Comparison of ENCODE assay signal across 26 cellular contexts in the genomic region with DNA sequence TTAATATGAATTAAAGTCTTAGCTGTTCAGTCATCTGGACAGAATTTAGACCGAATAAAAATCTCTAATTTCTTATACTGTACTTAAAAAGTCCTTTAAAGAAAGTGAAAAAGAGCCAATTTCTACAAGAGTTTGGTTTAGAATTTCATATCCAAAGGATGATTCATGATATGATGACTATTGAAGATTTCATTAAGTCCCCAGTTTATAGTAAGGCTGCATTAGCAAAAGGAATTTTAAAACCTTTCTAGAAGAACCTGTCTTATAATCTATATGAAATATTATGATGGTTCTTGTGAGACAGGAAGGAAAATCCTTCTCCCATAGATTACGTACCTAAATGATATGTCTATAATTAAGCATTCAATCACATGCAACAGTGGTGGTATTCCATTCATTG. TPM values are rescaled to one million over a fixed set of nuclear protein-coding genes. Genes with fewer than 3 reads are reported as not detected.
DNase-seq lines count a peak whose midpoint lies in the region; ATAC-seq, FAIRE-seq and TF ChIP-seq lines count a peak whose summit lies in the region.
"Had no signal": no experiment of that assay in that cellular context is flagged by ENCODE, and none has a peak within 500 bp of the region (broad histone marks: within the 10 kb centered on the region; RNA-seq: fewer than 3 reads in every experiment).

No MANE protein-coding gene starts in this region.

- peaks cover 0 to 11% of the 10 kb centered on the region in 2 experiments; a peak in 2 of 4 replicates for H3K4me1 ChIP-seq in SK-N-SH (ENCODE audit: control insufficient read depth in 1 of 2, insufficient read depth in 2 of 2, low read depth in 1 of 2, low read length in 1 of 2)
- H3K4me1 ChIP-seq in K562 (replicated peaks in 1 of 2; ENCODE audit: control insufficient read depth in 2 of 2, insufficient read depth in 2 of 2, low read length in 2 of 2): peaks cover 4 to 11% of the 10 kb centered on the region in 2 experiments; a peak in 3 of 5 replicates
- no peaks in the 10 kb centered on the region for H3K4me1 ChIP-seq in smooth muscle cell (ENCODE audit: low read depth)
- H3K4me1 ChIP-seq in ovary (ENCODE audit: insufficient read depth): peaks cover 1% of the 10 kb centered on the region
- peaks cover 0 to 5% (median 0%) of the 10 kb centered on the region in 4 donors for H3K4me1 ChIP-seq in Peyer's patch

- H4K20me1 ChIP-seq in SK-N-SH (ENCODE audit: insufficient read depth): no peaks in the 10 kb centered on the region; the same call in 1 of the 2 replicates
- H4K20me1 ChIP-seq in K562 (replicated peaks; ENCODE audit: control insufficient read depth, insufficient read depth, low read length): peaks cover 10% of the 10 kb centered on the region; the same call in 1 of the 2 replicates
- peaks cover 17% of the 10 kb centered on the region for H4K20me1 ChIP-seq in smooth muscle cell (ENCODE audit: low read depth)

- peaks cover 37 to 70% of the 10 kb centered on the region in 2 experiments for H3K36me3 ChIP-seq in SK-N-SH (replicated peaks in 1 of 2; ENCODE audit: control insufficient read depth in 1 of 2, insufficient read depth in 2 of 2, low read length in 1 of 2)
- peaks cover 15% of the 10 kb centered on the region; the same call in 2 of the 3 replicates for H3K36me3 ChIP-seq in K562 (ENCODE audit: control insufficient read depth, insufficient read depth, low read length)
- no peaks in the 10 kb centered on the region for H3K36me3 ChIP-seq in smooth muscle cell (ENCODE audit: low read depth)
- H3K36me3 ChIP-seq in ovary: no peaks in the 10 kb centered on the region
- peaks cover 0 to 23% (median 0%) of the 10 kb centered on the region in 3 donors for H3K36me3 ChIP-seq in Peyer's patch

- H3K9ac ChIP-seq in SK-N-SH (no peak overlapping the region), K562 (ENCODE audit: insufficient read depth in 1 of 2, low read depth in 2 of 2, low read length in 2 of 2) (no peak overlapping the region), smooth muscle cell (ENCODE audit: low read depth) (no peak overlapping the region)
- H3K9ac ChIP-seq: BLaER1 had no signal

- DNase-seq in SK-N-SH: no peak
- DNase-seq in K562 (ENCODE audit: extremely low read depth in 1 of 4, low spot score in 3 of 4): no peak
- DNase-seq in fibroblast of mammary gland (ENCODE audit: low read depth): peak; percentile 7
- DNase-seq in smooth muscle cell (lab: John Stamatoyannopoulos, UW; ENCODE audit: unreplicated experiment): no peak
- no peak for DNase-seq in ovary
- no peak for DNase-seq in Peyer's patch
- DNase-seq: ACHN; CD4-positive, alpha-beta T cell; COR-L47; DMS79; Karpas-422; NCI-H1694; NCI-H2081; NCI-H2171; NCI-H524 treated with DMSO at 0.1 percent for 48 hours; OCI-M1; RPMI8226; SHP77 had no signal

- TF ChIP-seq CTCF in SK-N-SH (IDR thresholded peaks at IDR 0.05) (no peak), K562 (IDR thresholded peaks at IDR 0.05 in 2 of 3, conservative IDR thresholded peaks at IDR 0.05 in 1 of 3; ENCODE audit: insufficient read depth in 2 of 3, low read depth in 1 of 3, low read length in 3 of 3) (no peak), fibroblast of mammary gland (conservative IDR thresholded peaks at IDR 0.05; ENCODE audit: control insufficient read depth, insufficient read depth, low read depth, low read length) (no peak), smooth muscle cell (IDR thresholded peaks at IDR 0.05; ENCODE audit: borderline replicate concordance, insufficient read depth, poor library complexity, severe bottlenecking) (no peak), ovary (IDR thresholded peaks at IDR 0.05) (no peak), Peyer's patch (IDR thresholded peaks at IDR 0.05) (no peak)

- ATAC-seq in SK-N-SH treated with all-trans-retinoic acid at 6 μM for 48 hours: peak; percentile 51
- ATAC-seq in K562: no peak
- ATAC-seq in GM19395 (IDR thresholded peaks at IDR 0.05; ENCODE audit: unreplicated experiment): no peak
- ATAC-seq: GM23338 had no signal

- H3K4me3 ChIP-seq in SK-N-SH (ENCODE audit: low read depth in 2 of 2, low read length in 1 of 2): no peak overlapping the region
- H3K4me3 ChIP-seq in K562: no peak overlapping the region
- H3K4me3 ChIP-seq in fibroblast of mammary gland (ENCODE audit: control insufficient read depth, low read depth, low read length): no peak overlapping the region
- H3K4me3 ChIP-seq in smooth muscle cell: no peak overlapping the region
- H3K4me3 ChIP-seq in ovary: no peak overlapping the region
- H3K4me3 ChIP-seq in Peyer's patch: no peak overlapping the region
- H3K4me3 ChIP-seq: BLaER1, GM23338, HAP-1 had no signal

- no TSS peak for BruUV-seq in K562 (replicated peaks; lab: Mats Ljungman, UMichigan)

- H3F3A ChIP-seq in SK-N-SH (replicated peaks; ENCODE audit: insufficient read depth) (peaks cover 9% of the 10 kb centered on the region), smooth muscle cell (ENCODE audit: low read depth) (peaks cover 6% of the 10 kb centered on the region)

- TF ChIP-seq POLR2A in K562 (conservative IDR thresholded peaks at IDR 0.05): no peak
- TF ChIP-seq POLR2A in ovary (IDR thresholded peaks at IDR 0.05): no peak
- no peak for TF ChIP-seq POLR2A in Peyer's patch (IDR thresholded peaks at IDR 0.05)

- no peaks in the 10 kb centered on the region for H3K27me3 ChIP-seq in SK-N-SH (ENCODE audit: insufficient read depth)
- no peaks in the 10 kb centered on the region for H3K27me3 ChIP-seq in K562 (ENCODE audit: control insufficient read depth in 2 of 2, insufficient read depth in 2 of 2, low read length in 2 of 2)
- no peaks in the 10 kb centered on the region for H3K27me3 ChIP-seq in smooth muscle cell (ENCODE audit: low read depth)
- no peaks in the 10 kb centered on the region for H3K27me3 ChIP-seq in ovary
- H3K27me3 ChIP-seq in Peyer's patch: no peaks in the 10 kb centered on the region
- H3K27me3 ChIP-seq: BLaER1 had no signal

- CTCF ChIA-PET in SK-N-SH (lab: Yijun Ruan, JAX): no interaction called here
- CTCF ChIA-PET in K562 (lab: Yijun Ruan, JAX; ENCODE audit: low intra/inter-chr PET ratio): no interaction called here

- in situ Hi-C loops in K562 (cut with MboI): no loop called here

- POLR2A ChIA-PET in SK-N-SH (lab: Yijun Ruan, JAX) (no interaction called here), K562 (lab: Yijun Ruan, JAX) (interaction anchor here (0.6 to 1.5 kb wide), 5 partner anchors 9 to 82 kb away, joined by 3 to 4 read pairs (median 3); no protein-coding TSS in a partner anchor)

- H3K9me3 ChIP-seq in SK-N-SH: no peaks in the 10 kb centered on the region
- H3K9me3 ChIP-seq in K562 (replicated peaks; ENCODE audit: control insufficient read depth, insufficient read depth, low read depth, low read length): no peaks in the 10 kb centered on the region
- H3K9me3 ChIP-seq in smooth muscle cell (replicated peaks; ENCODE audit: low read depth): no peaks in the 10 kb centered on the region
- H3K9me3 ChIP-seq in ovary: no peaks in the 10 kb centered on the region
- no peaks in the 10 kb centered on the region for H3K9me3 ChIP-seq in Peyer's patch
- H3K9me3 ChIP-seq: BLaER1, HAP-1 had no signal

- WGBS in SK-N-SH (ENCODE audit: low lambda C conversion rate): 90% methylated on average over 2 of the region's 2 CpGs
- WGBS in K562 (ENCODE audit: insufficient coverage, low coverage, missing lambda C conversion rate): 96% methylated on average over 2 of the region's 2 CpGs
- WGBS in smooth muscle cell (ENCODE audit: low lambda C conversion rate): 97% methylated on average over 2 of the region's 2 CpGs
- WGBS in ovary, 3 donors: 92 to 97% (median 96%) methylated on average over 2 of the region's 2 CpGs

- H3K27ac ChIP-seq in SK-N-SH (ENCODE audit: low read depth in 2 of 2, low read length in 1 of 2) (no peak overlapping the region), K562 (ENCODE audit: extremely low read depth, low read depth, low read length) (no peak overlapping the region), smooth muscle cell (ENCODE audit: low read depth) (peak overlapping the region; percentile 83), ovary (no peak overlapping the region), Peyer's patch (no peak overlapping the region)
- H3K27ac ChIP-seq: 22Rv1, BLaER1 had no signal

- H2AFZ ChIP-seq in SK-N-SH (ENCODE audit: low read depth): no peak overlapping the region
- H2AFZ ChIP-seq in K562 (ENCODE audit: low read depth, low read length): no peak overlapping the region
- H2AFZ ChIP-seq in smooth muscle cell (ENCODE audit: low read depth): no peak overlapping the region
- H2AFZ ChIP-seq: GM23338 had no signal

- intact Hi-C loops in K562 (cut with micrococcal nuclease) (no loop called here), ovary (cut with DNase I) (no loop called here)

- no peaks in the 10 kb centered on the region for H3K9me1 ChIP-seq in K562 (ENCODE audit: control insufficient read depth, insufficient read depth, low read length)

- TF ChIP-seq RAD21 in SK-N-SH (IDR thresholded peaks at IDR 0.05; ENCODE audit: low read length) (no peak), K562 (CRISPR knock-in tag; conservative IDR thresholded peaks at IDR 0.05 in 1 of 2, IDR thresholded peaks at IDR 0.05 in 1 of 2) (no peak)

- FAIRE-seq in K562 (lab: Jason Lieb, UNC): peak; percentile 46

- TF ChIP-seq EP300 in SK-N-SH (IDR thresholded peaks at IDR 0.05; ENCODE audit: borderline replicate concordance in 1 of 2, low read depth in 1 of 2, low read length in 1 of 2) (no peak), K562 (IDR thresholded peaks at IDR 0.05; ENCODE audit: low read length) (no peak), ovary (IDR thresholded peaks at IDR 0.05) (no peak)

- no peak overlapping the region for H3K4me2 ChIP-seq in SK-N-SH
- H3K4me2 ChIP-seq in K562 (ENCODE audit: insufficient read depth, low read length): no peak overlapping the region
- H3K4me2 ChIP-seq in smooth muscle cell: no peak overlapping the region
- H3K4me2 ChIP-seq: GM23338 had no signal

- no peaks in the 10 kb centered on the region for H3K9me2 ChIP-seq in SK-N-SH

- H3K79me2 ChIP-seq in SK-N-SH (ENCODE audit: insufficient read depth): peaks cover 12% of the 10 kb centered on the region; the same call in 1 of the 2 replicates
- no peaks in the 10 kb centered on the region for H3K79me2 ChIP-seq in K562 (ENCODE audit: control insufficient read depth, insufficient read depth, low read length)
- H3K79me2 ChIP-seq in smooth muscle cell (ENCODE audit: low read depth): peaks cover 2% of the 10 kb centered on the region

RNA-seq across cellular contexts. Expression of gene TSG101, which starts 34.8 kb away (rescaled TPM):
- polyA plus RNA-seq in SK-N-SH (2012; rRNA removed) (164 and 229 TPM in 2 replicates), K562 (2011; rRNA removed) (124 and 141 TPM in 2 replicates), K562 (2014; fragmentation: Illumina TruSeq; extraction: Trizol) (138 and 169 TPM in 2 replicates), K562 (2014; fragmentation: Nextera tagmentation; extraction: Ambion mirVana) (10 to 100 TPM; 24.6 to 30.0 TPM), K562 (2014; rRNA removed) (71.5 and 79.6 TPM in 2 replicates), smooth muscle cell (113 and 114 TPM in 2 replicates), ovary (100 to 1,000 TPM in 1 of 2 donors, 10 to 100 TPM in 1; 52.0 to 129 TPM)
- 155 and 174 TPM in 2 replicates for polyA plus RNA-seq in SK-N-SH (2012; cell fraction: cytosol; rRNA removed)
- 68.9 and 109 TPM in 2 replicates for polyA plus RNA-seq in SK-N-SH (2012; cell fraction: nucleus; rRNA removed)
- 26.5 and 34.7 TPM in 2 replicates for total RNA-seq in K562 (2011; cell fraction: chromatin; rRNA removed; ENCODE audit: low replicate concordance)
- 17.3 and 20.5 TPM in 2 replicates for total RNA-seq in K562 (2011; cell fraction: nucleolus; rRNA removed)
- 22.3 and 32.9 TPM in 2 replicates for total RNA-seq in K562 (2011; cell fraction: nucleoplasm; rRNA removed)
- total RNA-seq in K562 (2014; rRNA removed) (60.0 and 78.1 TPM in 2 replicates), K562 (2014; rRNA removed; fragmentation: Illumina TruSeq; extraction: Trizol) (51.8 and 53.1 TPM in 2 replicates), K562 (2015; rRNA removed; fragmentation: Illumina TruSeq; extraction: Trizol) (67.8 and 71.0 TPM in 2 replicates), K562 (2021) (43.5 and 46.7 TPM in 2 replicates), smooth muscle cell (121 and 137 TPM in 2 replicates), ovary (100 to 1,000 TPM in 1 of 7 donors, 10 to 100 TPM in 6; 36.2 to 105 (median 45.9) TPM), Peyer's patch (10 to 100 TPM; 61.8 to 73.5 (median 67.6) TPM)
- 204 and 229 TPM in 2 replicates for polyA plus RNA-seq in K562 (2011; cell fraction: cytosol; rRNA removed)
- 54.0 and 64.0 TPM in 2 replicates for polyA plus RNA-seq in K562 (2011; cell fraction: nucleus; rRNA removed)
- polyA plus RNA-seq in K562 (2012): 47.6 and 122 TPM in 2 replicates
- polyA minus RNA-seq in K562 (2011; rRNA and poly(A)+ RNA removed): 73.2 and 73.6 TPM in 2 replicates
- polyA minus RNA-seq in K562 (2011; cell fraction: cytosol; rRNA and poly(A)+ RNA removed): 57.9 and 64.6 TPM in 2 replicates
- 10.6 and 21.5 TPM in 2 replicates for polyA minus RNA-seq in K562 (2011; cell fraction: nucleus; rRNA and poly(A)+ RNA removed)

RNA-seq across cellular contexts. Expression of gene LDHAL6A, which starts 36.3 kb away (rescaled TPM):
- not detected in 2 replicates for polyA plus RNA-seq in SK-N-SH (2012; rRNA removed)
- polyA plus RNA-seq in SK-N-SH (2012; cell fraction: cytosol; rRNA removed): not detected in 2 replicates
- not detected in 2 replicates for polyA plus RNA-seq in SK-N-SH (2012; cell fraction: nucleus; rRNA removed)
- total RNA-seq in K562 (2011; cell fraction: chromatin; rRNA removed; ENCODE audit: low replicate concordance): not detected in 2 replicates
- not detected in 2 replicates for total RNA-seq in K562 (2011; cell fraction: nucleolus; rRNA removed)
- total RNA-seq in K562 (2011; cell fraction: nucleoplasm; rRNA removed): not detected in 2 replicates
- not detected in 2 replicates for total RNA-seq in K562 (2014; rRNA removed)
- total RNA-seq in K562 (2014; rRNA removed; fragmentation: Illumina TruSeq; extraction: Trizol): not detected in 2 replicates
- not detected in 2 replicates for total RNA-seq in K562 (2015; rRNA removed; fragmentation: Illumina TruSeq; extraction: Trizol)
- total RNA-seq in K562 (2021): not detected in 2 replicates
- 0.04 TPM in 1 of 2 replicates, not detected in the other for polyA plus RNA-seq in K562 (2011; rRNA removed)
- polyA plus RNA-seq in K562 (2011; cell fraction: cytosol; rRNA removed): not detected in 2 replicates
- not detected in 2 replicates for polyA plus RNA-seq in K562 (2011; cell fraction: nucleus; rRNA removed)
- polyA plus RNA-seq in K562 (2012): not detected in 2 replicates
- not detected in 2 replicates for polyA plus RNA-seq in K562 (2014; fragmentation: Illumina TruSeq; extraction: Trizol)
- not detected for polyA plus RNA-seq in K562 (2014; fragmentation: Nextera tagmentation; extraction: Ambion mirVana)
- not detected in 2 replicates for polyA plus RNA-seq in K562 (2014; rRNA removed)
- not detected in 2 replicates for polyA minus RNA-seq in K562 (2011; rRNA and poly(A)+ RNA removed)
- polyA minus RNA-seq in K562 (2011; cell fraction: cytosol; rRNA and poly(A)+ RNA removed): not detected in 2 replicates
- polyA minus RNA-seq in K562 (2011; cell fraction: nucleus; rRNA and poly(A)+ RNA removed): not detected in 2 replicates
- total RNA-seq in smooth muscle cell: not detected in 2 replicates
- 0.06 TPM in 1 of 2 replicates, not detected in the other for polyA plus RNA-seq in smooth muscle cell
- 1 to 10 TPM in 1 of 7 donors, under 1 TPM in 3, not detected in 3; 0.32 to 1.2 (median 0.55) TPM for total RNA-seq in ovary
- under 1 TPM in 1 of 2 donors, not detected in 1; 0.84 TPM for polyA plus RNA-seq in ovary
- not detected for total RNA-seq in Peyer's patch
- total RNA-seq: CD4-positive, alpha-beta T cell; MCF 10A had no signal
- polyA plus RNA-seq: IgD-negative memory B cell had no signal
